ENCODE assay signal across 1 cellular context in genomic region chr12:56333679-56334489, GRCh38.
A peak's percentile ranks its signal among the peaks of the same experiment; 100 is the strongest.
TF ChIP-seq lines count a peak whose summit lies in the region.

Gene PAN2, minus strand, starts transcription at chr12:56334000. Its CDS starts 906 bp downstream, at chr12:56333094.

TF ChIP-seq in K562, 482 proteins besides CTCF, POLR2A, EP300 and RAD21 (continued from another document and continues in another):
- TF ChIP-seq FOXO4 (CRISPR knock-in tag; IDR thresholded peaks at IDR 0.05) (no peak), KDM1A (IDR thresholded peaks at IDR 0.05) (no peak), FOXA1 (IDR thresholded peaks at IDR 0.05; ENCODE audit: borderline replicate concordance) (no peak), CREB3 (tag; conservative IDR thresholded peaks at IDR 0.05; ENCODE audit: low read depth) (peak; percentile 75), BRD4 (IDR thresholded peaks at IDR 0.05) (0 out of 2 replicates have a peak, but pooled peaks have one; percentile 49), HSF4 (CRISPR knock-in tag; IDR thresholded peaks at IDR 0.05; ENCODE audit: borderline replicate concordance) (0 out of 2 replicates have a peak, but pooled peaks have one; percentile 64), CBX5 (IDR thresholded peaks at IDR 0.05; ENCODE audit: borderline replicate concordance, low read depth) (no peak), ZNF133 (CRISPR knock-in tag; IDR thresholded peaks at IDR 0.05) (no peak), HMG20B (CRISPR knock-in tag; IDR thresholded peaks at IDR 0.05) (no peak), ZNF324 (CRISPR knock-in tag; IDR thresholded peaks at IDR 0.05) (no peak), SP2 (IDR thresholded peaks at IDR 0.05; ENCODE audit: extremely low read depth, low read depth, low read length, poor library complexity, severe bottlenecking) (peak; percentile 69), NUFIP1 (IDR thresholded peaks at IDR 0.05; ENCODE audit: partially characterized antibody) (peak; percentile 16), ZNF263 (CRISPR knock-in tag; IDR thresholded peaks at IDR 0.05; ENCODE audit: borderline replicate concordance) (no peak), MIER1 (IDR thresholded peaks at IDR 0.05; ENCODE audit: low read depth) (no peak), RBM22 (IDR thresholded peaks at IDR 0.05; ENCODE audit: low read depth, low read length, poor library complexity, severe bottlenecking) (no peak), EHMT2 (IDR thresholded peaks at IDR 0.05) (no peak), HNRNPLL (IDR thresholded peaks at IDR 0.05; ENCODE audit: low read depth, low read length, poor library complexity, severe bottlenecking) (peak; percentile 85), RBM15 (IDR thresholded peaks at IDR 0.05; ENCODE audit: insufficient read depth, low read length) (no peak), CHD1 (IDR thresholded peaks at IDR 0.05; ENCODE audit: low read length) (peak; percentile 19), SLC30A9 (CRISPR knock-in tag; IDR thresholded peaks at IDR 0.05) (no peak), NFYB (IDR thresholded peaks at IDR 0.05; ENCODE audit: extremely low read depth, insufficient read length) (peak; percentile 88), MTA3 (IDR thresholded peaks at IDR 0.05; ENCODE audit: borderline replicate concordance) (peak; percentile 95), TAL1 (IDR thresholded peaks at IDR 0.05) (no peak), MAFF (IDR thresholded peaks at IDR 0.05; ENCODE audit: low read length) (no peak), FUS (optimal IDR thresholded peaks at IDR 0.05; ENCODE audit: low read depth, low read length) (no peak), YY1 (IDR thresholded peaks at IDR 0.05; ENCODE audit: borderline replicate concordance in 1 of 3, control insufficient read depth in 1 of 3, extremely low read depth in 1 of 3, insufficient read depth in 3 of 3, insufficient read length in 1 of 3, insufficient replicate concordance in 2 of 3, low read depth in 1 of 3, low read length in 2 of 3) (peak in 2 of 3 experiments; percentile 19 to 61), ZNF668 (CRISPR knock-in tag; IDR thresholded peaks at IDR 0.05) (peak; percentile 39; the same call in 1 of the 2 replicates), ZNF24 (IDR thresholded peaks at IDR 0.05) (no peak), ATF7 (IDR thresholded peaks at IDR 0.05) (peak; percentile 96), THAP12 (CRISPR knock-in tag; IDR thresholded peaks at IDR 0.05) (0 out of 2 replicates have a peak, but pooled peaks have one; percentile 53), HBP1 (CRISPR knock-in tag; IDR thresholded peaks at IDR 0.05) (no peak), FOXP4 (CRISPR knock-in tag; IDR thresholded peaks at IDR 0.05; ENCODE audit: borderline replicate concordance) (no peak), ADNP (tag; IDR thresholded peaks at IDR 0.05) (peak; percentile 62; the same call in 1 of the 2 replicates), NEUROD1 (IDR thresholded peaks at IDR 0.05; ENCODE audit: borderline replicate concordance, low read depth, low read length, partially characterized antibody) (peak; percentile 91), TEAD2 (tag; IDR thresholded peaks at IDR 0.05) (0 out of 2 replicates have a peak, but pooled peaks have one; percentile 21), ZNF436 (CRISPR knock-in tag; IDR thresholded peaks at IDR 0.05) (no peak), MCM7 (IDR thresholded peaks at IDR 0.05) (no peak), STAT5B (CRISPR knock-in tag; IDR thresholded peaks at IDR 0.05) (no peak), ZSCAN32 (CRISPR knock-in tag; IDR thresholded peaks at IDR 0.05) (no peak), KLF13 (tag; IDR thresholded peaks at IDR 0.05; ENCODE audit: borderline replicate concordance, low read depth) (0 out of 2 replicates have a peak, but pooled peaks have one; percentile 39), PURB (CRISPR knock-in tag; IDR thresholded peaks at IDR 0.05; ENCODE audit: low read depth) (no peak), CBX3 (IDR thresholded peaks at IDR 0.05; ENCODE audit: borderline replicate concordance in 1 of 2, low read length in 2 of 2) (no peak), NFIC (IDR thresholded peaks at IDR 0.05) (no peak; the same call in 1 of the 2 replicates), GATAD2B (IDR thresholded peaks at IDR 0.05; ENCODE audit: borderline replicate concordance) (no peak; the same call in 1 of the 2 replicates), CHAMP1 (IDR thresholded peaks at IDR 0.05) (0 out of 2 replicates have a peak, but pooled peaks have one; percentile 9), ZZZ3 (IDR thresholded peaks at IDR 0.05) (no peak), AFF4 (CRISPR knock-in tag; IDR thresholded peaks at IDR 0.05) (peak; percentile 21; the same call in 1 of the 2 replicates), ZNF518B (CRISPR knock-in tag; IDR thresholded peaks at IDR 0.05) (no peak)
